Comparison of ENCODE assay signal across 23 cellular contexts in the genomic region with DNA sequence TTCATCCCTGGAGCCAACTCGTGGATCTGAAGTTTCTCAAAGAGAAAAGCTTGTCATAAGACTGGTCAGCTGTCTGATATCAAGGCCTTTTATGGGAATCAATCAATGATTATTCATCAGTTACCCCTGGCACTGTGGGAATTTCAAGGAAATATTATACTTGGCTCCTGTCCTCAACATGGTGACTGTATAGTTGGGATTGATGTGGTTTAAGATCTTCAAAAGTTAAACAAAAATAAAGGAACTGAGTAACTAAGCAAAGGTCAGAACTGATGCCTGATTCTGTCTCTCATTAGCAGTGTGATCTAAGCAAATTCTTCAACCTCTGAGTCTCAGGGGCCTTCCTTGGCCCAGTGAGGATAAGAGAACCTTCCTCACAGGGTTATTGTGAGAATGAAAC. TPM values are rescaled to one million over a fixed set of nuclear protein-coding genes. Genes with fewer than 3 reads are reported as not detected.
DNase-seq lines count a peak whose midpoint lies in the region; ATAC-seq and TF ChIP-seq lines count a peak whose summit lies in the region.
"Had no signal": no experiment of that assay in that cellular context is flagged by ENCODE, and none has a peak within 500 bp of the region (broad histone marks: within the 10 kb centered on the region; RNA-seq: fewer than 3 reads in every experiment).

No MANE protein-coding gene starts in this region.

- peaks cover 30% of the 10 kb centered on the region for H3K4me1 Mint-ChIP-seq in HFFc6 (ENCODE audit: low read depth)
- H3K4me1 Mint-ChIP-seq in activated CD4-positive, alpha-beta T cell treated with anti-CD3 and anti-CD28 coated beads, Interleukin-2, amount 10 ng/mL, durations not matched to agents 7 days and 5 days: no peaks in the 10 kb centered on the region
- H3K4me1 Mint-ChIP-seq: activated naive CD4-positive, alpha-beta T cell treated with anti-CD3 and anti-CD28 coated beads, Interleukin-2, amount 50 U/mL, for 24 hours; CD8-positive, alpha-beta memory T cell had no signal

- TF ChIP-seq CTCF in HFFc6 (IDR thresholded peaks at IDR 0.05) (no peak), brain microvascular endothelial cell (IDR thresholded peaks at IDR 0.05; ENCODE audit: low read depth, low read length, missing control alignments) (no peak), upper lobe of left lung (IDR thresholded peaks at IDR 0.05) (no peak)

- CTCF ChIA-PET in activated CD4-positive, alpha-beta T cell treated with anti-CD3 and anti-CD28 coated beads, Interleukin-2, amount 10 ng/mL, durations not matched to agents 7 days and 5 days (lab: Charles Lee): no interaction called here

- no peaks in the 10 kb centered on the region for H3K36me3 ChIP-seq in brain microvascular endothelial cell (replicated peaks)
- H3K36me3 ChIP-seq in upper lobe of left lung: no peaks in the 10 kb centered on the region
- H3K36me3 ChIP-seq: prostate gland had no signal

- peak; percentile 28 for DNase-seq in AG08395 (ENCODE audit: low spot score)
- DNase-seq in HFFc6: peak; percentile 48
- peak; percentile 56 for DNase-seq in brain microvascular endothelial cell
- DNase-seq in kidney glomerular epithelial cell (lab: John Stamatoyannopoulos, UW): peak; percentile 98
- no peak for DNase-seq in activated CD4-positive, alpha-beta T cell treated with anti-CD3 and anti-CD28 coated beads, Interleukin-2, amount 10 ng/mL, durations not matched to agents 7 days and 5 days
- DNase-seq in upper lobe of left lung: no peak
- DNase-seq in stimulated activated CD4-positive, alpha-beta T cell treated with anti-CD3 and anti-CD28 coated beads, Interleukin-1b, Interleukin-23, amount 100 ng/mL, for 48 hours: no peak
- DNase-seq: activated CD8-positive, alpha-beta T cell treated with anti-CD3 and anti-CD28 coated beads for 36 hours; activated T-cell treated with anti-CD3 and anti-CD28 coated beads, Interleukin-2, amount 50 U/mL, for 4 hours; CD8-positive, alpha-beta memory T cell; DND-41; left cardiac atrium; NCI-H2029 treated with DMSO at 0.1 percent for 48 hours; NCI-H510A treated with DMSO at 0.1 percent for 48 hours; T-helper 1 cell had no signal

- no peak for TF ChIP-seq POLR2A in upper lobe of left lung (IDR thresholded peaks at IDR 0.05)

- H3K4me1 ChIP-seq in upper lobe of left lung: no peaks in the 10 kb centered on the region
- H3K4me1 ChIP-seq: A549, prostate gland had no signal

- POLR2A ChIA-PET in activated CD4-positive, alpha-beta T cell treated with anti-CD3 and anti-CD28 coated beads, Interleukin-2, amount 10 ng/mL, durations not matched to agents 7 days and 5 days (lab: Charles Lee): no interaction called here

- in situ Hi-C loops in brain microvascular endothelial cell (cut with HindIII; ENCODE audit: low pct_ligation_motif_present, low sequenced_read_pairs): no loop called here

- no peaks in the 10 kb centered on the region for H3K36me3 Mint-ChIP-seq in HFFc6 (ENCODE audit: low read depth)
- no peaks in the 10 kb centered on the region for H3K36me3 Mint-ChIP-seq in activated CD4-positive, alpha-beta T cell treated with anti-CD3 and anti-CD28 coated beads, Interleukin-2, amount 10 ng/mL, durations not matched to agents 7 days and 5 days (ENCODE audit: low read depth)
- H3K36me3 Mint-ChIP-seq: activated naive CD4-positive, alpha-beta T cell treated with anti-CD3 and anti-CD28 coated beads, Interleukin-2, amount 50 U/mL, for 24 hours; CD8-positive, alpha-beta memory T cell; mesothelial cell of epicardium had no signal

- WGBS in upper lobe of left lung, 2 donors: 75 to 83% methylated on average over 1 of the region's 1 CpG

- H3K4me3 ChIP-seq in brain microvascular endothelial cell (ENCODE audit: low read depth, low read length): no peak overlapping the region
- no peak overlapping the region for H3K4me3 ChIP-seq in upper lobe of left lung
- H3K4me3 ChIP-seq: A549, prostate gland had no signal

- H3K27ac Mint-ChIP-seq in HFFc6: peak overlapping the region; percentile 47; the same call in 1 of the 2 replicates
- no peak overlapping the region for H3K27ac Mint-ChIP-seq in activated CD4-positive, alpha-beta T cell treated with anti-CD3 and anti-CD28 coated beads, Interleukin-2, amount 10 ng/mL, durations not matched to agents 7 days and 5 days
- H3K27ac Mint-ChIP-seq: activated CD8-positive, alpha-beta T cell treated with anti-CD3 and anti-CD28 coated beads for 36 hours; activated naive CD4-positive, alpha-beta T cell treated with anti-CD3 and anti-CD28 coated beads, Interleukin-2, amount 50 U/mL, for 24 hours; mesothelial cell of epicardium had no signal

- no peak for ATAC-seq in esophagus mucosa
- ATAC-seq in upper lobe of left lung (ENCODE audit: low FRiP score in 2 of 2): no peak
- ATAC-seq: activated CD8-positive, alpha-beta T cell treated with anti-CD3 and anti-CD28 coated beads for 36 hours; activated T-cell treated with anti-CD3 and anti-CD28 coated beads, Interleukin-2, amount 50 U/mL, for 4 hours; left cardiac atrium had no signal

- TF ChIP-seq EP300 in upper lobe of left lung (IDR thresholded peaks at IDR 0.05): no peak

- H3K27me3 ChIP-seq in brain microvascular endothelial cell (replicated peaks): no peaks in the 10 kb centered on the region
- no peaks in the 10 kb centered on the region for H3K27me3 ChIP-seq in upper lobe of left lung

- peaks cover 5% of the 10 kb centered on the region for H3K27me3 Mint-ChIP-seq in HFFc6 (ENCODE audit: insufficient read depth)
- H3K27me3 Mint-ChIP-seq in activated CD4-positive, alpha-beta T cell treated with anti-CD3 and anti-CD28 coated beads, Interleukin-2, amount 10 ng/mL, durations not matched to agents 7 days and 5 days: peaks cover under 1% of the 10 kb centered on the region

- H3K27ac ChIP-seq in brain microvascular endothelial cell (peak overlapping the region; percentile 49), upper lobe of left lung (no peak overlapping the region)
- H3K27ac ChIP-seq: prostate gland had no signal

- no peak overlapping the region for H3K4me3 Mint-ChIP-seq in HFFc6
- H3K4me3 Mint-ChIP-seq in activated CD4-positive, alpha-beta T cell treated with anti-CD3 and anti-CD28 coated beads, Interleukin-2, amount 10 ng/mL, durations not matched to agents 7 days and 5 days: no peak overlapping the region
- H3K4me3 Mint-ChIP-seq: activated CD8-positive, alpha-beta T cell treated with anti-CD3 and anti-CD28 coated beads for 36 hours; activated naive CD4-positive, alpha-beta T cell treated with anti-CD3 and anti-CD28 coated beads, Interleukin-2, amount 50 U/mL, for 24 hours; activated T-cell treated with anti-CD3 and anti-CD28 coated beads, Interleukin-2, amount 50 U/mL, for 4 hours; CD8-positive, alpha-beta memory T cell; mesothelial cell of epicardium had no signal

- H3K9me3 ChIP-seq in upper lobe of left lung: no peaks in the 10 kb centered on the region
- H3K9me3 ChIP-seq: A549, prostate gland had no signal

- H3K9me3 Mint-ChIP-seq in HFFc6: no peaks in the 10 kb centered on the region
- no peaks in the 10 kb centered on the region for H3K9me3 Mint-ChIP-seq in activated CD4-positive, alpha-beta T cell treated with anti-CD3 and anti-CD28 coated beads, Interleukin-2, amount 10 ng/mL, durations not matched to agents 7 days and 5 days
- H3K9me3 Mint-ChIP-seq: activated CD8-positive, alpha-beta T cell treated with anti-CD3 and anti-CD28 coated beads for 36 hours; activated naive CD4-positive, alpha-beta T cell treated with anti-CD3 and anti-CD28 coated beads, Interleukin-2, amount 50 U/mL, for 24 hours; activated T-cell treated with anti-CD3 and anti-CD28 coated beads, Interleukin-2, amount 50 U/mL, for 4 hours; CD8-positive, alpha-beta memory T cell; mesothelial cell of epicardium had no signal

RNA-seq across cellular contexts. Expression of gene SERPINE3, which starts 22.2 kb away (rescaled TPM):
- not detected for total RNA-seq in HFFc6 (2021; fragmentation: NEBNext Ultra II Directional; extraction: Animal tissue kit (Norgen Biotek cat#: 25700))
- total RNA-seq in esophagus mucosa (not detected), upper lobe of left lung (not detected)
- not detected for total RNA-seq in activated CD4-positive, alpha-beta T cell treated with anti-CD3 and anti-CD28 coated beads, Interleukin-2, amount 10 ng/mL, durations not matched to agents 7 days and 5 days
- total RNA-seq: activated CD8-positive, alpha-beta T cell treated with anti-CD3 and anti-CD28 coated beads for 36 hours; activated T-cell treated with anti-CD3 and anti-CD28 coated beads, Interleukin-2, amount 50 U/mL, for 4 hours; bronchial epithelial cell; CD8-positive, alpha-beta memory T cell; dermis microvascular lymphatic vessel endothelial cell; H4; left cardiac atrium; prostate gland had no signal

Comparison
In these comparisons a context has a peak if more than half of its experiments do, and no peak if none do; other contexts are left out.
1. DNase-seq: peak in AG08395 (single experiment), HFFc6 (single experiment), brain microvascular endothelial cell (single experiment) and kidney glomerular epithelial cell (single experiment); none in activated CD4-positive, alpha-beta T cell treated with anti-CD3 and anti-CD28 coated beads, Interleukin-2, amount 10 ng/mL, durations not matched to agents 7 days and 5 days (single experiment), upper lobe of left lung (0 of 2) and stimulated activated CD4-positive, alpha-beta T cell treated with anti-CD3 and anti-CD28 coated beads, Interleukin-1b, Interleukin-23, amount 100 ng/mL, for 48 hours (single experiment).